Comparison of ENCODE assay signal across 8 cellular contexts in genomic region chr19:38317104-38317612, GRCh38. TPM values are rescaled to one million over a fixed set of nuclear protein-coding genes. Genes with fewer than 3 reads are reported as not detected.
DNase-seq lines count a peak whose midpoint lies in the region; ATAC-seq and TF ChIP-seq lines count a peak whose summit lies in the region.

No MANE protein-coding gene starts in this region.

- TF ChIP-seq CTCF in DOHH2 (IDR thresholded peaks at IDR 0.05; ENCODE audit: low read depth, low read length, poor library complexity, severe bottlenecking) (no peak), NB4 (IDR thresholded peaks at IDR 0.05; ENCODE audit: low read depth, low read length) (no peak), nephron (IDR thresholded peaks at IDR 0.05; ENCODE audit: unreplicated experiment in 3 of 3) (no peak)

- H3K27me3 ChIP-seq in DOHH2 (ENCODE audit: control insufficient read depth, low read length): no peaks in the 10 kb centered on the region

- no peaks in the 10 kb centered on the region for H3K9me3 ChIP-seq in DOHH2 (ENCODE audit: control insufficient read depth, insufficient read depth, low read length)

- H3K4me3 ChIP-seq in DOHH2 (ENCODE audit: low read length) (peak overlapping the region; percentile 83), NB4 (ENCODE audit: low read depth, low read length) (peak overlapping the region; percentile 38)

- DNase-seq in NB4 (ENCODE audit: low read depth) (peak; percentile 58), mesenteric fat pad (ENCODE audit: low spot score) (no peak), GM19238 (ENCODE audit: insufficient read length, low spot score) (no peak), NCI-H345 treated with DMSO at 0.1 percent for 48 hours (lab: John Stamatoyannopoulos, UW; ENCODE audit: unreplicated experiment) (no peak)

- H3K4me2 ChIP-seq in DOHH2 (ENCODE audit: low read length): peak overlapping the region; percentile 96

- no peaks in the 10 kb centered on the region for H3K9me2 ChIP-seq in DOHH2 (replicated peaks; ENCODE audit: control insufficient read depth, low read length)

- no peak for ATAC-seq in GM21619 (IDR thresholded peaks at IDR 0.05; ENCODE audit: unreplicated experiment)

- TF ChIP-seq POLR2A in NB4 (IDR thresholded peaks at IDR 0.05; ENCODE audit: extremely low read depth, insufficient read length): no peak

- no peaks in the 10 kb centered on the region for H3K27me3 Mint-ChIP-seq in activated naive CD4-positive, alpha-beta T cell treated with anti-CD3 and anti-CD28 coated beads, Interleukin-2, amount 50 U/mL, for 24 hours
- H3K27me3 Mint-ChIP-seq in nephron (ENCODE audit: low read depth): peaks cover 46% of the 10 kb centered on the region

- peaks cover 58% of the 10 kb centered on the region for H3K4me1 Mint-ChIP-seq in activated naive CD4-positive, alpha-beta T cell treated with anti-CD3 and anti-CD28 coated beads, Interleukin-2, amount 50 U/mL, for 24 hours
- peaks cover 8% of the 10 kb centered on the region for H3K4me1 Mint-ChIP-seq in nephron

- peaks cover 9% of the 10 kb centered on the region for H3F3A ChIP-seq in DOHH2 (ENCODE audit: control insufficient read depth, insufficient read depth)

- no peaks in the 10 kb centered on the region for H4K20me1 ChIP-seq in DOHH2 (ENCODE audit: control insufficient read depth, insufficient read depth, low read depth, low read length)

- peak overlapping the region; percentile 95 for H3K27ac Mint-ChIP-seq in activated naive CD4-positive, alpha-beta T cell treated with anti-CD3 and anti-CD28 coated beads, Interleukin-2, amount 50 U/mL, for 24 hours
- H3K27ac Mint-ChIP-seq in nephron: peak overlapping the region in 1 of 3 experiments; percentile 55

- H3K9me3 Mint-ChIP-seq in activated naive CD4-positive, alpha-beta T cell treated with anti-CD3 and anti-CD28 coated beads, Interleukin-2, amount 50 U/mL, for 24 hours: no peaks in the 10 kb centered on the region
- no peaks in the 10 kb centered on the region for H3K9me3 Mint-ChIP-seq in nephron

- H3K4me3 Mint-ChIP-seq in activated naive CD4-positive, alpha-beta T cell treated with anti-CD3 and anti-CD28 coated beads, Interleukin-2, amount 50 U/mL, for 24 hours: peak overlapping the region; percentile 89
- H3K4me3 Mint-ChIP-seq in nephron: peak overlapping the region; percentile 57 to 74 (median 63)

- H3K27ac ChIP-seq in DOHH2 (ENCODE audit: low read depth, low read length): peak overlapping the region; percentile 76

- H3K36me3 Mint-ChIP-seq in activated naive CD4-positive, alpha-beta T cell treated with anti-CD3 and anti-CD28 coated beads, Interleukin-2, amount 50 U/mL, for 24 hours: no peaks in the 10 kb centered on the region
- no peaks in the 10 kb centered on the region for H3K36me3 Mint-ChIP-seq in nephron (ENCODE audit: low read depth)

- H3K4me1 ChIP-seq in DOHH2 (ENCODE audit: control insufficient read depth, low read length): peaks cover 60% of the 10 kb centered on the region

- no peaks in the 10 kb centered on the region for H3K36me3 ChIP-seq in DOHH2 (ENCODE audit: control insufficient read depth, low read length)

- peaks cover 28% of the 10 kb centered on the region for H3K79me2 ChIP-seq in DOHH2 (ENCODE audit: control insufficient read depth, low read length)

RNA-seq across cellular contexts. Expression of gene YIF1B, which starts 1.4 kb away (rescaled TPM):
- total RNA-seq in mesenteric fat pad: 36.5 TPM

RNA-seq across cellular contexts. Expression of gene KCNK6, which starts 2.5 kb away (rescaled TPM):
- total RNA-seq in mesenteric fat pad: 14.3 TPM

RNA-seq across cellular contexts. Expression of gene C19orf33, which starts 13.1 kb away (rescaled TPM):
- 2.2 TPM for total RNA-seq in mesenteric fat pad

RNA-seq across cellular contexts. Expression of gene CATSPERG, which starts 18.5 kb away (rescaled TPM):
- 3.2 TPM for total RNA-seq in mesenteric fat pad

RNA-seq across cellular contexts. Expression of gene SPINT2, which starts 52.8 kb away (rescaled TPM):
- total RNA-seq in mesenteric fat pad: 13.8 TPM
